8 cellular contexts compared by ENCODE assay signal in genomic region chr19:7550987-7551761, GRCh38.
DNase-seq lines count a peak whose midpoint lies in the region; ATAC-seq and TF ChIP-seq lines count a peak whose summit lies in the region.

No MANE protein-coding gene starts in this region.

- H3K4me3 ChIP-seq in NB4 (ENCODE audit: low read depth, low read length): no peak overlapping the region
- H3K4me3 ChIP-seq in retinal pigment epithelial cell (ENCODE audit: low read length): peak overlapping the region; percentile 28

- ATAC-seq in GM18907 (IDR thresholded peaks at IDR 0.05; ENCODE audit: unreplicated experiment): no peak
- no peak for ATAC-seq in HG03565 (IDR thresholded peaks at IDR 0.05; ENCODE audit: unreplicated experiment)
- no peak for ATAC-seq in GM19324 (IDR thresholded peaks at IDR 0.05; ENCODE audit: low FRiP score, unreplicated experiment)

- TF ChIP-seq POLR2A in NB4 (IDR thresholded peaks at IDR 0.05; ENCODE audit: extremely low read depth, insufficient read length): no peak

- peak; percentile 98 for DNase-seq in ELF-1 (ENCODE audit: low read depth, low spot score)
- peak; percentile 65 for DNase-seq in NB4 (ENCODE audit: low read depth)
- peak; percentile 88 for DNase-seq in astrocyte of the hippocampus (ENCODE audit: low read depth, low spot score)
- peak; percentile 98 for DNase-seq in iPS DF 19.7 (ENCODE audit: low read depth, low spot score)
- DNase-seq in retinal pigment epithelial cell (ENCODE audit: low read depth): peak; percentile 23

- no peak for TF ChIP-seq CTCF in NB4 (IDR thresholded peaks at IDR 0.05; ENCODE audit: low read depth, low read length)
- TF ChIP-seq CTCF in retinal pigment epithelial cell (conservative IDR thresholded peaks at IDR 0.05; ENCODE audit: low read depth, low read length): no peak

Comparison
In these comparisons a context has a peak if more than half of its experiments do, and no peak if none do; other contexts are left out.
1. DNase-seq: peak in every context shown above with its lines; median percentile 98 in ELF-1; 98 in iPS DF 19.7; 88 in astrocyte of the hippocampus; 65 in NB4; 23 in retinal pigment epithelial cell.